1 cellular context compared by ENCODE assay signal in genomic region chr3:186951640-186952552, GRCh38.
TF ChIP-seq lines count a peak whose summit lies in the region.

No MANE protein-coding gene starts in this region.

TF ChIP-seq in GM12878, 131 proteins besides CTCF, POLR2A, EP300 and RAD21:
- TF ChIP-seq PBX3 (IDR thresholded peaks at IDR 0.05; ENCODE audit: insufficient replicate concordance, low read depth, low read length) (no peak), ATF7 (IDR thresholded peaks at IDR 0.05; ENCODE audit: low read depth) (no peak), CBX5 (IDR thresholded peaks at IDR 0.05; ENCODE audit: low read depth) (no peak)
